40 cellular contexts compared by ENCODE assay signal in the genomic region with DNA sequence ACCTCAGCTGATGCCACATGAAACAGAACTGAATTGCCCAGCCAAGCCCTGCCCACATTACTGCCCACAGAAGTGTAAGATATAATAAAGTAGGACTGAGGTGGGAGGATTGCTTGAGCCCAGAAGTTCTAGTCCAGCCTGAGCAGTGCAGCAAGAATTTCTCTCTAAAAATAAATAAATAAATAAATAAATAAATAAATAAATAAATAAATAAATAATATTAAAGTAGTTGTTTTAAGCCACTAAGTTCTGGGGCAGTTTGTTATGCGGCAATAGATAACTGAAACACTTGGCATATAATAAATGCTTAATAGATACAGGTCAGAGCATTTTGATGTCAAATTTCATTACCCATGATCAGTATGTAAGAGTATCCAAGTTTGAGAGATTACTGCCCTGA. TPM values are rescaled to one million over a fixed set of nuclear protein-coding genes. Genes with fewer than 3 reads are reported as not detected.
"Had no signal": no experiment of that assay in that cellular context is flagged by ENCODE, and none has a peak within 500 bp of the region (broad histone marks: within the 10 kb centered on the region; RNA-seq: fewer than 3 reads in every experiment).

No MANE protein-coding gene starts in this region.

- H3K9me3 ChIP-seq: adrenal gland, ascending aorta, body of pancreas, breast epithelium had no signal

- H3K36me3 ChIP-seq: adrenal gland, breast epithelium had no signal

- DNase-seq: activated effector memory CD4-positive, alpha-beta T cell treated with anti-CD3 and anti-CD28 coated beads, Interleukin-2, amount 50 U/mL, for 16 hours; activated effector memory CD4-positive, alpha-beta T cell treated with Interleukin-2 at 50 U/mL for 16 hours; activated gamma-delta T cell; activated gamma-delta T cell treated with Interleukin-2 at 50 U/mL for 16 hours; activated naive CD4-positive, alpha-beta T cell; activated naive CD4-positive, alpha-beta T cell treated with anti-CD3 and anti-CD28 coated beads for 36 hours; activated naive CD4-positive, alpha-beta T cell treated with anti-CD3 and anti-CD28 coated beads, Interleukin-2, amount 10 ng/mL, durations not matched to agents 7 days and 5 days; activated naive CD4-positive, alpha-beta T cell treated with anti-CD3 and anti-CD28 coated beads, Interleukin-2, amount 50 U/mL, for 16 hours; activated naive CD4-positive, alpha-beta T cell treated with Interleukin-2 at 50 U/mL for 16 hours; activated naive CD8-positive, alpha-beta T cell treated with anti-CD3 and anti-CD28 coated beads for 36 hours; activated naive CD8-positive, alpha-beta T cell treated with anti-CD3 and anti-CD28 coated beads, Interleukin-2, amount 10 ng/mL, durations not matched to agents 7 days and 5 days; activated T-cell treated with anti-CD3 and anti-CD28 coated beads for 4 hours; activated T-cell treated with anti-CD3 and anti-CD28 coated beads, Interleukin-2, amount 50 U/mL, for 1 hour; activated T-cell treated with anti-CD3 and anti-CD28 coated beads, Interleukin-2, amount 50 U/mL, for 24 hours; activated T-cell treated with anti-CD3 and anti-CD28 coated beads, Interleukin-2, amount 50 U/mL, for 4 hours; activated T-cell treated with anti-CD3 and anti-CD28 coated beads, Interleukin-2, amount 50 U/mL, for 48 hours; activated T-cell treated with anti-CD3 and anti-CD28 coated beads, Interleukin-2, amount 50 U/mL, for 72 hours; adrenal gland; amniotic stem cell; amygdala; anterior cingulate cortex; aorta; body of pancreas; brain microvascular endothelial cell; caudate nucleus; central memory CD4-positive, alpha-beta T cell; cerebellar nuclear complex had no signal

- H3K4me3 Mint-ChIP-seq: activated naive CD4-positive, alpha-beta T cell treated with anti-CD3 and anti-CD28 coated beads for 36 hours; activated naive CD4-positive, alpha-beta T cell treated with anti-CD3 and anti-CD28 coated beads, Interleukin-2, amount 10 ng/mL, durations not matched to agents 7 days and 5 days; activated naive CD4-positive, alpha-beta T cell treated with anti-CD3 and anti-CD28 coated beads, Interleukin-2, amount 50 U/mL, for 24 hours; activated naive CD8-positive, alpha-beta T cell; activated naive CD8-positive, alpha-beta T cell treated with anti-CD3 and anti-CD28 coated beads for 36 hours; activated naive CD8-positive, alpha-beta T cell treated with anti-CD3 and anti-CD28 coated beads, Interleukin-2, amount 10 ng/mL, durations not matched to agents 7 days and 5 days; activated T-cell treated with anti-CD3 and anti-CD28 coated beads, Interleukin-2, amount 50 U/mL, for 24 hours; activated T-cell treated with anti-CD3 and anti-CD28 coated beads, Interleukin-2, amount 50 U/mL, for 4 hours; activated T-cell treated with anti-CD3 and anti-CD28 coated beads, Interleukin-2, amount 50 U/mL, for 72 hours; activated T-helper 1 cell treated with anti-CD3 and anti-CD28 coated beads, Interleukin-12 subunit alpha, Interleukin-12 subunit beta, Interleukin-2, Interleukin-4 antibody, amounts not matched to agents 30 ng/mL and 10 ng/mL and 1 ng/mL, durations not matched to agents 14 hours and 24 hours and 36 hours; activated T-helper 17 cell treated with anti-CD3 and anti-CD28 coated beads, Interleukin-2, amount 50 U/mL, for 72 hours; brain; central memory CD8-positive, alpha-beta T cell had no signal

- H3K27ac ChIP-seq: adrenal gland, ascending aorta, body of pancreas, brain microvascular endothelial cell, breast epithelium, cardiac muscle cell had no signal

- H3K4me1 Mint-ChIP-seq: activated naive CD4-positive, alpha-beta T cell treated with anti-CD3 and anti-CD28 coated beads, Interleukin-2, amount 10 ng/mL, durations not matched to agents 7 days and 5 days; activated naive CD4-positive, alpha-beta T cell treated with anti-CD3 and anti-CD28 coated beads, Interleukin-2, amount 50 U/mL, for 24 hours; activated naive CD8-positive, alpha-beta T cell treated with anti-CD3 and anti-CD28 coated beads for 36 hours; activated naive CD8-positive, alpha-beta T cell treated with anti-CD3 and anti-CD28 coated beads, Interleukin-2, amount 10 ng/mL, durations not matched to agents 7 days and 5 days; activated T-helper 17 cell treated with anti-CD3 and anti-CD28 coated beads, Interleukin-2, amount 50 U/mL, for 72 hours; brain had no signal

- H3K9me3 Mint-ChIP-seq: activated naive CD4-positive, alpha-beta T cell treated with anti-CD3 and anti-CD28 coated beads, Interleukin-2, amount 50 U/mL, for 24 hours; activated T-helper 17 cell treated with anti-CD3 and anti-CD28 coated beads, Interleukin-2, amount 50 U/mL, for 72 hours; central memory CD8-positive, alpha-beta T cell had no signal

- H3K27me3 Mint-ChIP-seq: activated naive CD4-positive, alpha-beta T cell treated with anti-CD3 and anti-CD28 coated beads, Interleukin-2, amount 10 ng/mL, durations not matched to agents 7 days and 5 days; activated naive CD4-positive, alpha-beta T cell treated with anti-CD3 and anti-CD28 coated beads, Interleukin-2, amount 50 U/mL, for 24 hours; activated naive CD8-positive, alpha-beta T cell; activated naive CD8-positive, alpha-beta T cell treated with anti-CD3 and anti-CD28 coated beads for 36 hours; activated naive CD8-positive, alpha-beta T cell treated with anti-CD3 and anti-CD28 coated beads, Interleukin-2, amount 10 ng/mL, durations not matched to agents 7 days and 5 days; activated T-cell treated with anti-CD3 and anti-CD28 coated beads, Interleukin-2, amount 50 U/mL, for 24 hours; activated T-helper 17 cell treated with anti-CD3 and anti-CD28 coated beads, Interleukin-2, amount 50 U/mL, for 72 hours; brain; central memory CD8-positive, alpha-beta T cell had no signal

- ATAC-seq: activated T-cell treated with anti-CD3 and anti-CD28 coated beads, Interleukin-2, amount 50 U/mL, for 4 hours; activated T-helper 17 cell treated with anti-CD3 and anti-CD28 coated beads, Interleukin-2, amount 50 U/mL, for 72 hours; body of pancreas had no signal

- H3K27ac Mint-ChIP-seq: activated naive CD4-positive, alpha-beta T cell treated with anti-CD3 and anti-CD28 coated beads for 36 hours; activated naive CD4-positive, alpha-beta T cell treated with anti-CD3 and anti-CD28 coated beads, Interleukin-2, amount 10 ng/mL, durations not matched to agents 7 days and 5 days; activated naive CD4-positive, alpha-beta T cell treated with anti-CD3 and anti-CD28 coated beads, Interleukin-2, amount 50 U/mL, for 24 hours; activated naive CD4-positive, alpha-beta T cell treated with anti-CD3 and anti-CD28 coated beads, Interleukin-2, amount 50 U/mL, for 72 hours; activated naive CD8-positive, alpha-beta T cell; activated naive CD8-positive, alpha-beta T cell treated with anti-CD3 and anti-CD28 coated beads for 36 hours; activated naive CD8-positive, alpha-beta T cell treated with anti-CD3 and anti-CD28 coated beads, Interleukin-2, amount 10 ng/mL, durations not matched to agents 7 days and 5 days; activated T-cell treated with anti-CD3 and anti-CD28 coated beads, Interleukin-2, amount 50 U/mL, for 24 hours; activated T-cell treated with anti-CD3 and anti-CD28 coated beads, Interleukin-2, amount 50 U/mL, for 72 hours; activated T-helper 1 cell treated with anti-CD3 and anti-CD28 coated beads, Interleukin-12 subunit alpha, Interleukin-12 subunit beta, Interleukin-2, Interleukin-4 antibody, amounts not matched to agents 30 ng/mL and 10 ng/mL and 1 ng/mL, durations not matched to agents 14 hours and 24 hours and 36 hours; activated T-helper 17 cell treated with anti-CD3 and anti-CD28 coated beads, Interleukin-2, amount 50 U/mL, for 72 hours; activated T-helper 2 cell treated with anti-CD3 and anti-CD28 coated beads, Interferon-gamma antibody, Interleukin-2, Interleukin-4, amounts not matched to agents 10 μg/mL and 5 μg/mL and 100 μg/mL, durations not matched to agents 14 hours and 24 hours and 36 hours; brain had no signal

- H3K4me1 ChIP-seq: adrenal gland, ascending aorta, body of pancreas, breast epithelium had no signal

- FAIRE-seq: astrocyte, bronchial epithelial cell had no signal

- H3K27me3 ChIP-seq: adrenal gland, ascending aorta, body of pancreas, brain microvascular endothelial cell, breast epithelium, cardiac muscle cell had no signal

- H3K4me3 ChIP-seq: adrenal gland, ascending aorta, body of pancreas, breast epithelium, cardiac muscle cell had no signal

RNA-seq across cellular contexts. Expression of a gene that starts 28.1 kb away (rescaled TPM):
- total RNA-seq: bronchial epithelial cell had no signal
